11 cellular contexts compared by ENCODE assay signal in genomic region chr11:118635237-118635591, GRCh38. TPM values are rescaled to one million over a fixed set of nuclear protein-coding genes. Genes with fewer than 3 reads are reported as not detected.
DNase-seq lines count a peak whose midpoint lies in the region; ATAC-seq and TF ChIP-seq lines count a peak whose summit lies in the region.
"Had no signal": no experiment of that assay in that cellular context is flagged by ENCODE, and none has a peak within 500 bp of the region (broad histone marks: within the 10 kb centered on the region; RNA-seq: fewer than 3 reads in every experiment).

No MANE protein-coding gene starts in this region.

- TF ChIP-seq POLR2A in GM18505 (IDR thresholded peaks at IDR 0.05; ENCODE audit: borderline replicate concordance, extremely low read depth, insufficient read depth, insufficient read length), result no peak

- peak; percentile 36 for DNase-seq in DMS 273 (lab: John Stamatoyannopoulos, UW; ENCODE audit: unreplicated experiment)
- no peak for DNase-seq in DMS 273 treated with DMSO at 0.1 percent for 48 hours (lab: John Stamatoyannopoulos, UW)
- DNase-seq in lung (ENCODE audit: low spot score), result no peak
- no peak for DNase-seq in tibial artery
- DNase-seq in posterior vena cava (ENCODE audit: low spot score), result no peak
- DNase-seq: 8988T, T-helper 17 cell had no signal

- H3K27ac ChIP-seq in duodenal mucosa (ENCODE audit: low read depth, low read length), result no peak overlapping the region
- H3K27ac ChIP-seq in lung (ENCODE audit: low read depth in 1 of 2, low read length in 1 of 2), result peak overlapping the region; percentile 40 to 56
- peak overlapping the region; percentile 78 to 87 for H3K27ac ChIP-seq in tibial artery

- intact Hi-C loops in tibial artery (cut with DNase I; ENCODE audit: low total_unique reads) (no loop called here), posterior vena cava (cut with DNase I) (no loop called here)

- H3K4me1 ChIP-seq in duodenal mucosa (ENCODE audit: control insufficient read depth in 1 of 2, insufficient read depth in 2 of 2, low read length in 2 of 2) (peaks cover 46 to 52% of the 10 kb centered on the region in 2 donors), lung (ENCODE audit: control insufficient read depth in 2 of 2, insufficient read depth in 2 of 2, low read length in 2 of 2) (peaks cover 7 to 20% of the 10 kb centered on the region in 2 donors), tibial artery (peaks cover 7 to 47% (median 25%) of the 10 kb centered on the region in 4 donors)

- peak overlapping the region in 1 of 2 donors; percentile 12 for H3K9ac ChIP-seq in duodenal mucosa (ENCODE audit: low read depth in 1 of 2, low read length in 2 of 2)

- TF ChIP-seq CTCF in lung (IDR thresholded peaks at IDR 0.05; ENCODE audit: control extremely low read depth, extremely low read depth) (no peak), tibial artery (IDR thresholded peaks at IDR 0.05) (no peak)

- H3K27me3 ChIP-seq in duodenal mucosa (ENCODE audit: control insufficient read depth in 1 of 2, insufficient read depth in 2 of 2, low read length in 2 of 2), result no peaks in the 10 kb centered on the region
- H3K27me3 ChIP-seq in lung (ENCODE audit: control insufficient read depth, insufficient read depth), result no peaks in the 10 kb centered on the region
- H3K27me3 ChIP-seq in tibial artery, result no peaks in the 10 kb centered on the region

- peak; percentile 3 for ATAC-seq in lung (ENCODE audit: insufficient read depth, low FRiP score)
- ATAC-seq in GM18505 (IDR thresholded peaks at IDR 0.05; ENCODE audit: unreplicated experiment), result no peak
- ATAC-seq in HG02759 (IDR thresholded peaks at IDR 0.05; ENCODE audit: unreplicated experiment), result no peak

- H3K9me3 ChIP-seq in duodenal mucosa (ENCODE audit: control insufficient read depth in 1 of 2, low read length in 2 of 2), result no peaks in the 10 kb centered on the region
- H3K9me3 ChIP-seq in lung (ENCODE audit: control insufficient read depth in 2 of 2, insufficient read depth in 1 of 2, low read length in 1 of 2), result no peaks in the 10 kb centered on the region
- no peaks in the 10 kb centered on the region for H3K9me3 ChIP-seq in tibial artery

- peak overlapping the region; percentile 24 to 51 for H3K4me3 ChIP-seq in duodenal mucosa (ENCODE audit: low read depth in 1 of 2, low read length in 2 of 2)
- no peak overlapping the region for H3K4me3 ChIP-seq in lung
- peak overlapping the region; percentile 39 to 47 for H3K4me3 ChIP-seq in tibial artery

- H3K36me3 ChIP-seq in duodenal mucosa (ENCODE audit: control insufficient read depth in 1 of 2, insufficient read depth in 2 of 2, low read length in 2 of 2) (peaks cover 5 to 9% of the 10 kb centered on the region in 2 donors), lung (ENCODE audit: control insufficient read depth in 2 of 2, insufficient read depth in 2 of 2, low read length in 2 of 2) (peaks cover 3 to 27% of the 10 kb centered on the region in 2 donors), tibial artery (peaks cover 19 to 73% (median 71%) of the 10 kb centered on the region in 3 donors)

- 50 to 65% methylated on average over 13 to 15 of the region's 15 CpGs for WGBS in lung, 2 donors

RNA-seq across cellular contexts. Expression of gene PHLDB1, which starts 27.8 kb away (rescaled TPM):
- total RNA-seq in lung (10 to 100 TPM; 82.8 to 90.5 TPM), posterior vena cava (100 to 1,000 TPM; 155 to 201 TPM)
- polyA plus RNA-seq in lung, result 10 to 100 TPM; 27.3 to 69.3 TPM

RNA-seq across cellular contexts. Expression of gene TREH, which starts 44.2 kb away (rescaled TPM):
- under 1 TPM in 1 of 2 donors, not detected in 1; 0.17 TPM for total RNA-seq in lung
- polyA plus RNA-seq in lung, result 1 to 10 TPM in 1 of 2 donors, under 1 TPM in 1; 0.19 to 1.1 TPM
- not detected for total RNA-seq in posterior vena cava
- total RNA-seq: occipital lobe, T-helper 17 cell had no signal
